In the genomic region with DNA sequence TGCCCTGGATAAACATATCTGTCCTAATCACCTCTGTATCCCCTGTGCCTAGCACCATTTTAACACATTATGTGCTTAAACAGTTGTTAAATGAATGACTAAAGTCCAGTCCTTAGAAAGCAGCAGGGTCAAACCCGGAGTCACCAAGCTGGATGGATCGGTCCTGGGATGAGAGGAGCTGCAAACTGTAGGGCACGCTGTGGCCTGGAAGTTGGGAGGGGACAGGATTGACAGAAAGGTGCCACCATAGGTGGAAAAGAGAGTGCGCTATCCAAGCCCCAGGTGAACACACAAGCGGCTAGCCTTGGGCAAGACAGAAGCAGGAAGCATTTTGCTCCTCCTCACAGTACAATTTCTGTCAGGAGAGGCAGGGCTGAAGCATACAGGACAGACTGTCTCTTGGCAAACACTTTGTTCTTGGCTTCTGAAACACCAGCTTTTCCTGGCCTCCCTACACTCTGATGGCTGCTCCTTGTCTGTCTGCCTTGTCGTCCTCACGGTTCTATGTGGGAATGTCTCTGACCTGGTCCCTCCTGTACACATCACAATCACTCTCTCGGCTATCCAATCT, we compare ENCODE assay signal across 19 cellular contexts. TPM values are rescaled to one million over a fixed set of nuclear protein-coding genes. Genes with fewer than 3 reads are reported as not detected.
"Had no signal": no experiment of that assay in that cellular context is flagged by ENCODE, and none has a peak within 500 bp of the region (broad histone marks: within the 10 kb centered on the region; RNA-seq: fewer than 3 reads in every experiment).

No MANE protein-coding gene starts in this region.

- H3K27me3 ChIP-seq: heart right ventricle, spleen, transverse colon had no signal

- ATAC-seq: naive thymus-derived CD4-positive, alpha-beta T cell had no signal

- H3K4me1 ChIP-seq: spleen, transverse colon had no signal

- FAIRE-seq: kidney, urothelium cell line had no signal

- H3K36me3 ChIP-seq: cardiac muscle cell, heart right ventricle, spleen, transverse colon had no signal

- H3K27ac ChIP-seq: cardiac muscle cell, spleen, transverse colon had no signal

- H3K9me3 ChIP-seq: heart right ventricle, spleen, transverse colon had no signal

- H3K4me3 ChIP-seq: cardiac muscle cell, heart right ventricle, lung, spleen, transverse colon had no signal

- DNase-seq: activated naive CD4-positive, alpha-beta T cell treated with Interleukin-2 at 50 U/mL for 16 hours; activated naive CD8-positive, alpha-beta T cell treated with anti-CD3 and anti-CD28 coated beads, Interleukin-2, amount 10 ng/mL, durations not matched to agents 7 days and 5 days; activated T-cell treated with anti-CD3 and anti-CD28 coated beads, Interleukin-2, amount 50 U/mL, for 48 hours; amniotic stem cell; dermis blood vessel endothelial cell; effector memory CD4-positive, alpha-beta T cell; heart right ventricle; kidney; naive thymus-derived CD4-positive, alpha-beta T cell; occipital lobe; posterior cingulate gyrus; retina; spleen; stimulated activated CD4-positive, alpha-beta T cell treated with anti-CD3 and anti-CD28 coated beads, Interleukin-4, amount 100 ng/mL, for 4 hours; T-helper 1 cell; transverse colon had no signal

RNA-seq across cellular contexts. Expression of gene KY, which starts 48.4 kb away (rescaled TPM):
- total RNA-seq: activated naive CD8-positive, alpha-beta T cell treated with anti-CD3 and anti-CD28 coated beads, Interleukin-2, amount 10 ng/mL, durations not matched to agents 7 days and 5 days; dermis blood vessel endothelial cell; naive thymus-derived CD4-positive, alpha-beta T cell had no signal
- polyA plus RNA-seq: naive thymus-derived CD4-positive, alpha-beta T cell; spleen had no signal
